Comparison of ENCODE assay signal across 14 cellular contexts in the genomic region with DNA sequence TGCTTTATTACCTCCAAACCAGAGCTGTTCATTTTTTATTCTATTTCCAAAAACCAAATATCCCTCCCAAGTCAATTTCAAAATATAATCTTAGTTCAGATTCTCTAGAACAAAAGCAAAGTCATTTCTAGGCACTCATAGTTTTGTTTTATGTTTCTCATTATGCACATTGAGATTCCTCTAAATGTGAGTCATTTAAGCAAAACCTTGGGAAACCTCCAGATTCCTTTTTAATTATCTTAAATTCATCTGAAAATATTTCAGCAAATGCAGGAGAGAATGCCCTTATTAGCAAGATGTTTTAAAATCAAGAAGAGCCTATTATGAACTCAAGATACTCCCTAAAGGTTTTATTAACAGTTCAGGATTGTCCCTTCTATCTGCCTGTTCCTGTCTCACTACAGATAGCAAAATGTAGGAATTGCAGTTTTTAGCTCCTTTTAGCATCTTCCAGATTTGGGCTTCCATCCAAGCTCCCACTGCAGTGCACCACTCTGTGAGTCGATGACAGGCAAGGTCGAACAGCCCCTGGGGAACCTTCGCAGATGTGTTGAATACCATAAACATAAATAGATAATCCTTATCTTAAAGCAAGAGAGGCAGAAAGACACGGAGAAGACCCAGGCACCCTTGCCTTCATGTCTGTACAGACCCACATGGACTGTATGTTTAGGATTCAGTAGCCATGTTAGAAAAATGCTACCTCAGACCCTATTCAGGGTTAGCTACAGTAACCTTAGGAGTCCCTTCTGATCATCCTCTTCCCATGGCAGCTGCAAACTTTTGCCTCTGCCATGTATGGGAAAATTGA. TPM values are rescaled to one million over a fixed set of nuclear protein-coding genes. Genes with fewer than 3 reads are reported as not detected.
A peak's percentile ranks its signal among the peaks of the same experiment; 100 is the strongest.
DNase-seq lines count a peak whose midpoint lies in the region; ATAC-seq, FAIRE-seq and TF ChIP-seq lines count a peak whose summit lies in the region.
"Had no signal": no experiment of that assay in that cellular context is flagged by ENCODE, and none has a peak within 500 bp of the region (broad histone marks: within the 10 kb centered on the region; RNA-seq: fewer than 3 reads in every experiment).

No MANE protein-coding gene starts in this region.

- H3K4me1 ChIP-seq in SJSA1 (replicated peaks) (peaks cover 20% of the 10 kb centered on the region), endothelial cell of umbilical vein (ENCODE audit: control insufficient read depth, extremely low read depth, insufficient read depth, low read length) (peaks cover 7% of the 10 kb centered on the region)

- TF ChIP-seq POLR2A in endothelial cell of umbilical vein (IDR thresholded peaks at IDR 0.05; ENCODE audit: low read depth, low read length): no peak

- POLR2A ChIA-PET in endothelial cell of umbilical vein (lab: Charles Lee): no interaction called here

- DNase-seq in GM03348 (ENCODE audit: low spot score): peak; percentile 13
- peak in 1 of 2 experiments; percentile 42 for DNase-seq in SJSA1 (ENCODE audit: low read depth in 1 of 2, low spot score in 2 of 2)
- DNase-seq in endothelial cell of umbilical vein (ENCODE audit: low read depth, low spot score): peak; percentile 9
- peak; percentile 1 for DNase-seq in putamen (ENCODE audit: low spot score)
- DNase-seq in NCI-H510A (lab: John Stamatoyannopoulos, UW): no peak
- DNase-seq: activated CD8-positive, alpha-beta T cell treated with anti-CD3 and anti-CD28 coated beads for 36 hours; effector memory CD4-positive, alpha-beta T cell; NCI-H187 treated with DMSO at 0.1 percent for 48 hours; NCI-H82; SHP77; stimulated activated CD4-positive, alpha-beta T cell treated with anti-CD3 and anti-CD28 coated beads, Interleukin-4, amount 100 ng/mL, for 24 hours had no signal

- CTCF ChIA-PET in endothelial cell of umbilical vein (lab: Charles Lee): interaction anchor here (0.8 to 1.7 kb wide), 7 partner anchors 8 to 323 kb away, joined by 3 to 9 read pairs (median 4); a partner anchor contains a TSS

- H3K79me2 ChIP-seq in endothelial cell of umbilical vein (ENCODE audit: control insufficient read depth, insufficient read depth, low read length): no peaks in the 10 kb centered on the region

- no peak overlapping the region for H3K4me3 ChIP-seq in SJSA1
- H3K4me3 ChIP-seq in endothelial cell of umbilical vein (replicated peaks in 1 of 3; ENCODE audit: insufficient read depth in 1 of 3, low read depth in 1 of 3, low read length in 3 of 3): no peak overlapping the region

- FAIRE-seq in endothelial cell of umbilical vein (lab: Jason Lieb, UNC): peak; percentile 77

- no peaks in the 10 kb centered on the region for H3K9me3 ChIP-seq in SJSA1 (replicated peaks)
- H3K9me3 ChIP-seq in endothelial cell of umbilical vein (replicated peaks; ENCODE audit: control insufficient read depth, insufficient read depth, low read length): no peaks in the 10 kb centered on the region

- dilution Hi-C loops in endothelial cell of umbilical vein (cut with MboI; ENCODE audit: extremely low pct_ligation_motif_present, low sequenced_read_pairs): no loop called here

- H4K20me1 ChIP-seq in endothelial cell of umbilical vein (replicated peaks; ENCODE audit: control insufficient read depth, extremely low read depth, insufficient read depth, low read length): no peaks in the 10 kb centered on the region

- peak overlapping the region; percentile 37 for H2AFZ ChIP-seq in endothelial cell of umbilical vein (ENCODE audit: low read depth, low read length)

- H3K9ac ChIP-seq in endothelial cell of umbilical vein (replicated peaks; ENCODE audit: extremely low read depth, insufficient read depth, low read length): no peak overlapping the region

- no peak overlapping the region for H3K4me2 ChIP-seq in endothelial cell of umbilical vein (ENCODE audit: insufficient read depth, low read length)

- H3K9me1 ChIP-seq in endothelial cell of umbilical vein (replicated peaks; ENCODE audit: control insufficient read depth, extremely low read depth, insufficient read depth, low read length): no peaks in the 10 kb centered on the region

- TF ChIP-seq CTCF in endothelial cell of umbilical vein (IDR thresholded peaks at IDR 0.05; ENCODE audit: extremely low read depth in 1 of 2, insufficient read depth in 1 of 2, low read depth in 1 of 2, low read length in 2 of 2): no peak

- ATAC-seq in GM19324 (IDR thresholded peaks at IDR 0.05; ENCODE audit: low FRiP score, unreplicated experiment) (no peak), HG03460 (IDR thresholded peaks at IDR 0.05; ENCODE audit: unreplicated experiment) (no peak)
- ATAC-seq: activated CD8-positive, alpha-beta T cell treated with anti-CD3 and anti-CD28 coated beads for 36 hours; stimulated activated effector memory CD8-positive, alpha-beta T cell treated with anti-CD3 and anti-CD28 coated beads, Interleukin-12 subunit alpha, Interleukin-12 subunit beta, amount 100 ng/mL, for 72 hours had no signal

- intact Hi-C loops in endothelial cell of umbilical vein (cut with micrococcal nuclease): no loop called here

- no TSS peak for BruUV-seq in endothelial cell of umbilical vein (replicated peaks; lab: Mats Ljungman, UMichigan)

- peak overlapping the region; percentile 86 for H3K27ac ChIP-seq in SJSA1
- H3K27ac ChIP-seq in endothelial cell of umbilical vein (ENCODE audit: insufficient read depth, low read depth, low read length): peak overlapping the region; percentile 40

- H3K36me3 ChIP-seq in SJSA1 (no peaks in the 10 kb centered on the region), endothelial cell of umbilical vein (ENCODE audit: control insufficient read depth in 2 of 2, extremely low read depth in 1 of 2, insufficient read depth in 2 of 2, low read length in 2 of 2) (no peaks in the 10 kb centered on the region)

- H3K27me3 ChIP-seq in SJSA1 (replicated peaks): no peaks in the 10 kb centered on the region
- no peaks in the 10 kb centered on the region for H3K27me3 ChIP-seq in endothelial cell of umbilical vein (ENCODE audit: control insufficient read depth in 2 of 2, insufficient read depth in 2 of 2, low read length in 2 of 2)

TF ChIP-seq in endothelial cell of umbilical vein, 7 proteins besides CTCF, POLR2A, EP300 and RAD21:
- TF ChIP-seq POLR2AphosphoS5 (IDR thresholded peaks at IDR 0.05; ENCODE audit: insufficient read depth, low read depth, low read length) (no peak), FOS (IDR thresholded peaks at IDR 0.05; ENCODE audit: borderline replicate concordance, insufficient read depth, low read length) (peak; percentile 38)

RNA-seq across cellular contexts. Expression of a gene that starts 11.3 kb away (rescaled TPM):
- total RNA-seq in SJSA1 (2014; rRNA removed; shearing (Covaris generic)): 0.60 and 0.63 TPM in 2 replicates
- total RNA-seq in endothelial cell of umbilical vein: 7.5 and 10.4 TPM in 2 replicates
- 3.5 and 4.6 TPM in 2 replicates for polyA plus RNA-seq in endothelial cell of umbilical vein
- 3.9 and 4.4 TPM in 2 replicates for polyA plus RNA-seq in endothelial cell of umbilical vein (2011; cell fraction: cytosol; rRNA removed)
- 5.4 and 7.2 TPM in 2 replicates for polyA plus RNA-seq in endothelial cell of umbilical vein (2011; cell fraction: nucleus; rRNA removed)
- 3.7 and 4.2 TPM in 2 replicates for polyA plus RNA-seq in endothelial cell of umbilical vein (2012)
- polyA minus RNA-seq in endothelial cell of umbilical vein: 21.9 and 29.7 TPM in 2 replicates
- 5.1 TPM for polyA minus RNA-seq in endothelial cell of umbilical vein (2011; cell fraction: cytosol; rRNA and poly(A)+ RNA removed)
- 5.9 and 6.8 TPM in 2 replicates for polyA minus RNA-seq in endothelial cell of umbilical vein (2011; cell fraction: nucleus; rRNA and poly(A)+ RNA removed)
